ENCODE assay signal across 8 cellular contexts in genomic region chr19:13906525-13906904, GRCh38. TPM values are rescaled to one million over a fixed set of nuclear protein-coding genes. Genes with fewer than 3 reads are reported as not detected.
A peak's percentile ranks its signal among the peaks of the same experiment; 100 is the strongest.
DNase-seq lines count a peak whose midpoint lies in the region; ATAC-seq and TF ChIP-seq lines count a peak whose summit lies in the region.

No MANE protein-coding gene starts in this region.

- peak overlapping the region; percentile 98 for H2AFZ ChIP-seq in neuronal stem cell (ENCODE audit: low read length)

- H3K4me1 ChIP-seq in esophagus muscularis mucosa = peaks cover 17 to 27% (median 21%) of the 10 kb centered on the region in 4 donors
- H3K4me1 ChIP-seq in neuronal stem cell (ENCODE audit: control insufficient read depth in 2 of 2, insufficient read depth in 1 of 2, low read depth in 1 of 2, low read length in 2 of 2) = peaks cover 5% of the 10 kb centered on the region in 2 donors

- no peaks in the 10 kb centered on the region for H3K79me1 ChIP-seq in neuronal stem cell (ENCODE audit: low read depth, low read length)

- H3K9me3 Mint-ChIP-seq in WTC11 = no peaks in the 10 kb centered on the region

- H4K91ac ChIP-seq in neuronal stem cell (ENCODE audit: low read depth, low read length, poor library complexity) = no peak overlapping the region

- peak overlapping the region; percentile 97 for H3K18ac ChIP-seq in neuronal stem cell (ENCODE audit: low read length)

- H2AK5ac ChIP-seq in neuronal stem cell (ENCODE audit: low read depth, low read length) = no peak overlapping the region

- no peak overlapping the region for H3K4ac ChIP-seq in neuronal stem cell (ENCODE audit: low read length)

- peaks cover 13% of the 10 kb centered on the region for H3K36me3 Mint-ChIP-seq in WTC11

- peak; percentile 24 for ATAC-seq in GM18868 (IDR thresholded peaks at IDR 0.05; ENCODE audit: unreplicated experiment)
- ATAC-seq in HG03432 (IDR thresholded peaks at IDR 0.05; ENCODE audit: unreplicated experiment) = peak; percentile 23
- ATAC-seq in WTC11 = peak; percentile 9
- no peak for ATAC-seq in GM21381 (IDR thresholded peaks at IDR 0.05; ENCODE audit: unreplicated experiment)

- no peak overlapping the region for H2BK12ac ChIP-seq in neuronal stem cell (ENCODE audit: low read length)

- peaks cover 9 to 24% (median 21%) of the 10 kb centered on the region in 4 donors for H3K36me3 ChIP-seq in esophagus muscularis mucosa
- H3K36me3 ChIP-seq in neuronal stem cell (replicated peaks in 1 of 2; ENCODE audit: control insufficient read depth in 2 of 2, insufficient read depth in 2 of 2, low read length in 2 of 2) = peaks cover 7 to 17% of the 10 kb centered on the region in 2 donors

- peak overlapping the region; percentile 78 for H3K4me2 ChIP-seq in neuronal stem cell (ENCODE audit: insufficient read depth, low read length, poor library complexity, severe bottlenecking)

- CTCF ChIA-PET in WTC11 (lab: Charles Lee) = interaction anchor here (0.7 to 1.5 kb wide), 11 partner anchors 12 to 165 kb away, joined by 3 to 8 read pairs (median 4); partner anchors contain the start of genes DCAF15, IL27RA and MISP3

- POLR2A ChIA-PET in WTC11 (lab: Charles Lee) = no interaction called here

- H3K27ac ChIP-seq in esophagus muscularis mucosa (replicated peaks in 1 of 4) = peak overlapping the region; percentile 68 to 77 (median 76)
- no peak overlapping the region for H3K27ac ChIP-seq in neuronal stem cell (replicated peaks; ENCODE audit: low read length)

- no peak for TF ChIP-seq CTCF in WTC11 (IDR thresholded peaks at IDR 0.05)
- TF ChIP-seq CTCF in esophagus muscularis mucosa (IDR thresholded peaks at IDR 0.05) = no peak

- H3K27ac Mint-ChIP-seq in WTC11 = peak overlapping the region; percentile 27

- peak overlapping the region; percentile 77 to 99 (median 90) for H3K4me3 ChIP-seq in esophagus muscularis mucosa
- H3K4me3 ChIP-seq in neuronal stem cell (ENCODE audit: low read length in 2 of 2) = peak overlapping the region; percentile 96

- no peak overlapping the region for H2BK5ac ChIP-seq in neuronal stem cell (ENCODE audit: low read length)

- no peak overlapping the region for H3K14ac ChIP-seq in neuronal stem cell (ENCODE audit: low read length)

- H3K4me3 Mint-ChIP-seq in WTC11 = peak overlapping the region; percentile 82

- peaks cover 20% of the 10 kb centered on the region for H3K27me3 Mint-ChIP-seq in WTC11 (ENCODE audit: low read depth)

- peaks cover 0 to 7% (median 0%) of the 10 kb centered on the region in 4 donors for H3K27me3 ChIP-seq in esophagus muscularis mucosa
- H3K27me3 ChIP-seq in neuronal stem cell (ENCODE audit: control insufficient read depth in 3 of 3, insufficient read depth in 3 of 3, low read depth in 1 of 3, low read length in 3 of 3) = no peaks in the 10 kb centered on the region

- peak overlapping the region; percentile 9 for H3K23ac ChIP-seq in neuronal stem cell (ENCODE audit: low read depth, low read length, poor library complexity)

- DNase-seq in WTC11 (ENCODE audit: low spot score) (no peak), esophagus muscularis mucosa (ENCODE audit: extremely low spot score) (no peak), neuronal stem cell (ENCODE audit: low spot score) (no peak), NCI-H187 treated with DMSO at 0.1 percent for 48 hours (lab: John Stamatoyannopoulos, UW) (no peak), posterior cingulate gyrus (no peak)

- no peak for TF ChIP-seq POLR2A in esophagus muscularis mucosa (IDR thresholded peaks at IDR 0.05; ENCODE audit: low read depth)

- peak overlapping the region; percentile 93 for H3K9ac ChIP-seq in neuronal stem cell (ENCODE audit: low read depth, low read length, poor library complexity)

- 0% methylated on average over 1 of the region's 12 CpGs for WGBS in esophagus muscularis mucosa
- no CpG with 5 or more reads among the region's 12 CpGs for whole genome bisulfite sequencing in neuronal stem cell (ENCODE audit: extremely low coverage in 2 of 2, insufficient read length in 2 of 2, insufficient replicate concordance in 1 of 2), 2 donors

- no peak for TF ChIP-seq EP300 in esophagus muscularis mucosa (IDR thresholded peaks at IDR 0.05)

- H2BK120ac ChIP-seq in neuronal stem cell (ENCODE audit: low read depth, low read length) = no peak overlapping the region

- no peak overlapping the region for H4K8ac ChIP-seq in neuronal stem cell (ENCODE audit: low read depth, low read length)

- peaks cover 9% of the 10 kb centered on the region for H3K4me1 Mint-ChIP-seq in WTC11

- H2BK15ac ChIP-seq in neuronal stem cell (ENCODE audit: low read length) = no peak overlapping the region

- intact Hi-C loops in esophagus muscularis mucosa (cut with DNase I) (no loop called here), posterior cingulate gyrus (cut with DNase I) (loop anchor here (10.0 kb wide), 1 partner anchor 48 kb away; the partner anchor contains the start of gene DCAF15)

- no peaks in the 10 kb centered on the region for H3K9me3 ChIP-seq in esophagus muscularis mucosa
- peaks cover 0 to 2% of the 10 kb centered on the region in 2 donors for H3K9me3 ChIP-seq in neuronal stem cell (replicated peaks in 1 of 2; ENCODE audit: control insufficient read depth in 2 of 2, insufficient read depth in 1 of 2, low read depth in 1 of 2, low read length in 2 of 2)

TF ChIP-seq in WTC11, 78 proteins besides CTCF, POLR2A, EP300 and RAD21:
- TF ChIP-seq CDX4 (CRISPR knock-in tag; IDR thresholded peaks at IDR 0.05; ENCODE audit: borderline replicate concordance) (no peak), ERG (CRISPR knock-in tag; IDR thresholded peaks at IDR 0.05) (no peak), GABPB1 (CRISPR knock-in tag; IDR thresholded peaks at IDR 0.05) (peak; percentile 55; the same call in 1 of the 2 replicates), FOXJ3 (CRISPR knock-in tag; IDR thresholded peaks at IDR 0.05; ENCODE audit: borderline replicate concordance) (no peak), ZNF671 (CRISPR knock-in tag; IDR thresholded peaks at IDR 0.05) (no peak), IRF2 (CRISPR knock-in tag; IDR thresholded peaks at IDR 0.05; ENCODE audit: borderline replicate concordance, low read depth) (no peak)
TF ChIP-seq in WTC11: peak in this region for 1.

RNA-seq across cellular contexts. Expression of gene CC2D1A, which starts 0.5 kb away (rescaled TPM):
- 36.6 to 44.2 TPM (median 42.2 TPM) in 3 replicates for total RNA-seq in WTC11 (2021)
- total RNA-seq in esophagus muscularis mucosa = 10 to 100 TPM; 22.9 to 42.8 (median 33.6) TPM
- 19.7 TPM for polyA plus RNA-seq in neuronal stem cell (2013, experiment 1 of 2)
- polyA plus RNA-seq in neuronal stem cell (2013, experiment 2 of 2) = 18.7 TPM

RNA-seq across cellular contexts. Expression of gene BRME1, which starts 0.6 kb away (rescaled TPM):
- total RNA-seq in WTC11 (2021) = 5.0 to 7.2 TPM (median 6.4 TPM) in 3 replicates
- total RNA-seq in esophagus muscularis mucosa = 1 to 10 TPM in 1 of 4 donors, under 1 TPM in 3; 0.42 to 1.1 (median 0.78) TPM
- 1.8 TPM for polyA plus RNA-seq in neuronal stem cell (2013, experiment 1 of 2)
- polyA plus RNA-seq in neuronal stem cell (2013, experiment 2 of 2) = 2.1 TPM

RNA-seq across cellular contexts. Expression of gene NANOS3, which starts 29.6 kb away (rescaled TPM):
- total RNA-seq in WTC11 (2021) (0.66 to 1.1 TPM (median 0.71 TPM) in 3 replicates), esophagus muscularis mucosa (not detected)
- 0.08 TPM for polyA plus RNA-seq in neuronal stem cell (2013, experiment 1 of 2)
- polyA plus RNA-seq in neuronal stem cell (2013, experiment 2 of 2) = not detected

RNA-seq across cellular contexts. Expression of gene PODNL1, which starts 31.7 kb away (rescaled TPM):
- total RNA-seq in WTC11 (2021) (1.1 to 1.4 TPM (median 1.4 TPM) in 3 replicates), esophagus muscularis mucosa (under 1 TPM in 2 of 4 donors, not detected in 2; 0.66 to 0.69 TPM)
- polyA plus RNA-seq in neuronal stem cell (2013, experiment 1 of 2) = 2.8 TPM
- polyA plus RNA-seq in neuronal stem cell (2013, experiment 2 of 2) = 2.8 TPM

RNA-seq across cellular contexts. Expression of gene DCAF15, which starts 45.8 kb away (rescaled TPM):
- total RNA-seq in WTC11 (2021) (82.9 to 89.0 TPM (median 83.3 TPM) in 3 replicates), esophagus muscularis mucosa (10 to 100 TPM in 3 of 4 donors, 1 to 10 TPM in 1; 9.8 to 23.9 (median 13.4) TPM)
- polyA plus RNA-seq in neuronal stem cell (2013, experiment 1 of 2) = 44.9 TPM
- polyA plus RNA-seq in neuronal stem cell (2013, experiment 2 of 2) = 44.2 TPM
